ENCODE assay signal across 22 cellular contexts in genomic region chr12:68449196-68449595, GRCh38.
DNase-seq lines count a peak whose midpoint lies in the region; ATAC-seq, FAIRE-seq and TF ChIP-seq lines count a peak whose summit lies in the region.
"Had no signal": no experiment of that assay in that cellular context is flagged by ENCODE, and none has a peak within 500 bp of the region (broad histone marks: within the 10 kb centered on the region; RNA-seq: fewer than 3 reads in every experiment).

No MANE protein-coding gene starts in this region.

- FAIRE-seq in A549 (lab: Jason Lieb, UNC) = no peak
- FAIRE-seq: frontal cortex had no signal

- H3K4me1 ChIP-seq in A549 (no peaks in the 10 kb centered on the region), Panc1 (ENCODE audit: control insufficient read depth, insufficient read depth, low read length) (peaks cover 42% of the 10 kb centered on the region), tibial artery (peaks cover 0 to 23% (median 11%) of the 10 kb centered on the region in 4 donors)
- H3K4me1 ChIP-seq in CD4-positive, CD25-positive, alpha-beta regulatory T cell (ENCODE audit: control insufficient read depth, insufficient read depth, low read length, poor library complexity, severe bottlenecking) = peaks cover 29% of the 10 kb centered on the region

- H3K27ac ChIP-seq in A549 (no peak overlapping the region), Panc1 (ENCODE audit: low read length) (peak overlapping the region; percentile 65), tibial artery (no peak overlapping the region)
- no peak overlapping the region for H3K27ac ChIP-seq in CD4-positive, CD25-positive, alpha-beta regulatory T cell (ENCODE audit: insufficient read depth, low read length, poor library complexity, severe bottlenecking)
- H3K27ac ChIP-seq: KMS-11, parathyroid adenoma, upper lobe of left lung had no signal

- H3K27ac Mint-ChIP-seq in CD4-positive, CD25-positive, alpha-beta regulatory T cell = peak overlapping the region in 2 of 3 donors; percentile 23 to 57
- H3K27ac Mint-ChIP-seq in immature natural killer cell = peak overlapping the region; percentile 83 to 96 (median 94)
- H3K27ac Mint-ChIP-seq: activated T-helper 2 cell treated with anti-CD3 and anti-CD28 coated beads, Interferon-gamma antibody, Interleukin-2, Interleukin-4, amounts not matched to agents 10 μg/mL and 5 μg/mL and 100 μg/mL, durations not matched to agents 14 hours and 24 hours and 36 hours; dendritic cell treated with granulocyte-macrophage colony-stimulating factor and Interleukin-4, amounts not matched to agents 40 ng/mL and 50 ng/mL, for 4 days had no signal

- H3K36me3 ChIP-seq in CD4-positive, CD25-positive, alpha-beta regulatory T cell (ENCODE audit: control insufficient read depth, insufficient read depth, low read length) = no peaks in the 10 kb centered on the region
- H3K36me3 ChIP-seq in Panc1 (ENCODE audit: control insufficient read depth, insufficient read depth, low read length) (no peaks in the 10 kb centered on the region), tibial artery (no peaks in the 10 kb centered on the region)
- H3K36me3 ChIP-seq: upper lobe of left lung had no signal

- no peak for ATAC-seq in A549
- no peak for ATAC-seq in CD4-positive, CD25-positive, alpha-beta regulatory T cell (ENCODE audit: low read depth in 2 of 2)
- no peak for ATAC-seq in Panc1
- ATAC-seq in GM21576 (IDR thresholded peaks at IDR 0.05; ENCODE audit: unreplicated experiment) = no peak
- ATAC-seq in GM19452 (IDR thresholded peaks at IDR 0.05; ENCODE audit: unreplicated experiment) = no peak
- ATAC-seq: activated CD4-positive, alpha-beta T cell treated with anti-CD3 and anti-CD28 coated beads for 36 hours had no signal

- H3K4me1 Mint-ChIP-seq in CD4-positive, CD25-positive, alpha-beta regulatory T cell = peaks cover 15 to 65% (median 55%) of the 10 kb centered on the region in 4 donors
- peaks cover 95 to 100% of the 10 kb centered on the region in 2 donors for H3K4me1 Mint-ChIP-seq in immature natural killer cell

- no peak for TF ChIP-seq RAD21 in A549 (conservative IDR thresholded peaks at IDR 0.05 in 1 of 2, IDR thresholded peaks at IDR 0.05 in 1 of 2)

- no peaks in the 10 kb centered on the region for H3K27me3 ChIP-seq in CD4-positive, CD25-positive, alpha-beta regulatory T cell (ENCODE audit: control insufficient read depth, insufficient read depth, low read length)
- H3K27me3 ChIP-seq in Panc1 (ENCODE audit: control insufficient read depth, insufficient read depth, low read length) (no peaks in the 10 kb centered on the region), tibial artery (no peaks in the 10 kb centered on the region)
- H3K27me3 ChIP-seq: upper lobe of left lung had no signal

- no peak overlapping the region for H3K4me2 ChIP-seq in A549
- H3K4me2 ChIP-seq: KMS-11, smooth muscle cell had no signal

- no peaks in the 10 kb centered on the region for H3K36me3 Mint-ChIP-seq in CD4-positive, CD25-positive, alpha-beta regulatory T cell
- H3K36me3 Mint-ChIP-seq in immature natural killer cell = peaks cover 0 to 19% (median 7%) of the 10 kb centered on the region in 3 donors

- H3K4me3 ChIP-seq in A549 (no peak overlapping the region), Panc1 (ENCODE audit: low read depth in 2 of 2, low read length in 2 of 2) (no peak overlapping the region), tibial artery (no peak overlapping the region)
- no peak overlapping the region for H3K4me3 ChIP-seq in CD4-positive, CD25-positive, alpha-beta regulatory T cell (ENCODE audit: low read depth, low read length)
- H3K4me3 ChIP-seq: lung, smooth muscle cell, upper lobe of left lung had no signal

- TF ChIP-seq POLR2A in A549 (IDR thresholded peaks at IDR 0.05; ENCODE audit: low read length) = no peak

- in situ Hi-C loops in Panc1 (cut with HindIII; ENCODE audit: low pct_unique_long_range_greater_than_20kb, low sequenced_read_pairs) = no loop called here

- H3K9me3 Mint-ChIP-seq in CD4-positive, CD25-positive, alpha-beta regulatory T cell = no peaks in the 10 kb centered on the region
- H3K9me3 Mint-ChIP-seq in immature natural killer cell = no peaks in the 10 kb centered on the region

- DNase-seq in A549 (ENCODE audit: low read depth in 1 of 2, low spot score in 1 of 2) (no peak), Panc1 (ENCODE audit: low read depth, low spot score) (no peak), immature natural killer cell (no peak), tibial artery (no peak)
- DNase-seq in CD4-positive, CD25-positive, alpha-beta regulatory T cell = no peak
- DNase-seq: activated CD4-positive, alpha-beta T cell treated with anti-CD3 and anti-CD28 coated beads for 36 hours; central memory CD4-positive, alpha-beta T cell; NCI-H1417; NCI-H2029 treated with DMSO at 0.1 percent for 48 hours; NCI-H2227 treated with DMSO at 0.1 percent for 48 hours; RPMI8226; stimulated activated CD4-positive, alpha-beta T cell treated with anti-CD3 and anti-CD28 coated beads, Interleukin-2, amount 100 ng/mL, for 24 hours; upper lobe of left lung had no signal

- 40% methylated on average over 2 of the region's 2 CpGs for WGBS in A549 (ENCODE audit: missing lambda C conversion rate)

- H3K4me3 Mint-ChIP-seq in CD4-positive, CD25-positive, alpha-beta regulatory T cell = peak overlapping the region in 1 of 4 donors; percentile 9
- H3K4me3 Mint-ChIP-seq in immature natural killer cell = peak overlapping the region; percentile 55 to 91 (median 79)
- H3K4me3 Mint-ChIP-seq: activated CD4-positive, alpha-beta T cell treated with anti-CD3 and anti-CD28 coated beads for 36 hours; dendritic cell treated with granulocyte-macrophage colony-stimulating factor and Interleukin-4, amounts not matched to agents 40 ng/mL and 50 ng/mL, for 4 days had no signal

- CTCF ChIA-PET in A549 (lab: Yijun Ruan, JAX) = interaction anchor here (0.6 kb wide), 1 partner anchor 43 kb away, joined by 3 read pairs; no protein-coding TSS in a partner anchor
- CTCF ChIA-PET in Panc1 (lab: Charles Lee) = no interaction called here

- POLR2A ChIA-PET in A549 (lab: Yijun Ruan, JAX) (no interaction called here), Panc1 (lab: Charles Lee) (no interaction called here)

- H3K9me3 ChIP-seq in A549 (peaks cover 5% of the 10 kb centered on the region; the same call in 1 of the 3 replicates), Panc1 (ENCODE audit: control insufficient read depth, insufficient read depth, low read depth, low read length) (no peaks in the 10 kb centered on the region; the same call in 1 of the 2 replicates), tibial artery (peaks cover 0 to 3% (median 0%) of the 10 kb centered on the region in 3 donors)
- H3K9me3 ChIP-seq in CD4-positive, CD25-positive, alpha-beta regulatory T cell (ENCODE audit: control insufficient read depth in 2 of 2, low read length in 2 of 2) = no peaks in the 10 kb centered on the region
- H3K9me3 ChIP-seq: upper lobe of left lung had no signal

- no TSS peak for BruUV-seq in Panc1 (replicated peaks; lab: Mats Ljungman, UMichigan)

- intact Hi-C loops in Panc1 (cut with micrococcal nuclease; ENCODE audit: unreplicated experiment) = no loop called here
- intact Hi-C loops in tibial artery (cut with DNase I; ENCODE audit: low total_unique reads) = no loop called here

- no peak for TF ChIP-seq EP300 in A549 (IDR thresholded peaks at IDR 0.05)

- TF ChIP-seq CTCF in A549 (IDR thresholded peaks at IDR 0.05) = no peak
- no peak for TF ChIP-seq CTCF in Panc1 (IDR thresholded peaks at IDR 0.05)
- TF ChIP-seq CTCF in tibial artery (IDR thresholded peaks at IDR 0.05) = no peak

- no peaks in the 10 kb centered on the region for H3K27me3 Mint-ChIP-seq in CD4-positive, CD25-positive, alpha-beta regulatory T cell
- H3K27me3 Mint-ChIP-seq in immature natural killer cell (ENCODE audit: low read depth in 3 of 3) = peaks cover 0 to 3% (median 0%) of the 10 kb centered on the region in 3 donors
- H3K27me3 Mint-ChIP-seq: activated CD4-positive, alpha-beta T cell treated with anti-CD3 and anti-CD28 coated beads for 36 hours; dendritic cell treated with granulocyte-macrophage colony-stimulating factor and Interleukin-4, amounts not matched to agents 40 ng/mL and 50 ng/mL, for 4 days had no signal

TF ChIP-seq in A549, 52 proteins besides CTCF, POLR2A, EP300 and RAD21:
- TF ChIP-seq ZFP36 (IDR thresholded peaks at IDR 0.05; ENCODE audit: borderline replicate concordance, partially characterized antibody) (no peak), FOSB (CRISPR knock-in tag; IDR thresholded peaks at IDR 0.05) (no peak), MAFK (IDR thresholded peaks at IDR 0.05; ENCODE audit: partially characterized antibody) (peak; percentile 62), RFX5 (IDR thresholded peaks at IDR 0.05) (no peak)
